In the genomic region with DNA sequence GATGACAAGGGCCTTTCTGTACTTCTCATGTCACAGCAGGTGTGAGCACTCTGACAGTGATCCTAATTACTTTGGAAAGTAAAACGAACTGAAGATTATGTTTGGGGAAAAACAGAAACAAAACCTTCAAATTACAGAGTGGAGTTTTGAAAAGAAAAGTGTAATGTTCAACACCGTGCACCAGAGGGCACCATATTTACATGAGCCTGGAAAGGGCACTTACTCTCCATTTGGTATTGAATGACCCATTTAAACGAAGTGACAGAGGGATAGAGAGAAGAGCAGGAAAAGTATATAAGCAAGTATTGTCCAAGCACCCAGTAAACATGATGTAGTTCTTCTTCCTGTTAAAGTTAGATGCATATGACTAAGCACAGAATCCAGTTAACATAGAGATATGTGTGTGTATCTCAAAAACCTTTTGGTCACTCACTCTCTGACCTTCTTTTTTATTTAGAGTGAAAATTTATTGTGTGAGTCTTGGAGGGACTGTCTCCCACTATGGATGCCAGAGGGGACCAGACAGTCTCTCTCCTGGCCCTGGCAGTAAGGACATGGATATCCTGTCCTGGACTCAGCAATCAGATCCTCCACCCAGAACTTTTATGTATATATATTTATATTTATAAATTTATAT, we compare ENCODE assay signal across 9 cellular contexts. TPM values are rescaled to one million over a fixed set of nuclear protein-coding genes. Genes with fewer than 3 reads are reported as not detected.
DNase-seq lines count a peak whose midpoint lies in the region; ATAC-seq and TF ChIP-seq lines count a peak whose summit lies in the region.
"Had no signal": no experiment of that assay in that cellular context is flagged by ENCODE, and none has a peak within 500 bp of the region (broad histone marks: within the 10 kb centered on the region; RNA-seq: fewer than 3 reads in every experiment).

No MANE protein-coding gene starts in this region.

- H3K9me3 Mint-ChIP-seq in osteocyte (ENCODE audit: unreplicated experiment), result no peaks in the 10 kb centered on the region
- H3K9me3 Mint-ChIP-seq: stimulated activated naive CD8-positive, alpha-beta T cell treated with anti-CD3 and anti-CD28 coated beads, Interleukin-15, Interleukin-2, amounts not matched to agents 100 ng/mL and 50 ng/mL, for 24 hours had no signal

- no peaks in the 10 kb centered on the region for H3K4me1 Mint-ChIP-seq in osteocyte (ENCODE audit: unreplicated experiment)

- no peaks in the 10 kb centered on the region for H3K9me2 ChIP-seq in SU-DHL-6 (replicated peaks; ENCODE audit: insufficient read depth, low read length)

- no peaks in the 10 kb centered on the region for H3K36me3 Mint-ChIP-seq in osteocyte (ENCODE audit: unreplicated experiment)

- no peak overlapping the region for H3K4me3 Mint-ChIP-seq in osteocyte (ENCODE audit: unreplicated experiment)
- H3K4me3 Mint-ChIP-seq: stimulated activated naive CD8-positive, alpha-beta T cell treated with anti-CD3 and anti-CD28 coated beads, Interleukin-15, Interleukin-2, amounts not matched to agents 100 ng/mL and 50 ng/mL, for 24 hours had no signal

- peak; percentile 56 for TF ChIP-seq CTCF in SU-DHL-6 (IDR thresholded peaks at IDR 0.05; ENCODE audit: insufficient read depth, low read length, poor library complexity, severe bottlenecking)
- peak; percentile 70 for TF ChIP-seq CTCF in osteocyte (IDR thresholded peaks at IDR 0.05)

- no peak for ATAC-seq in HG03469 (IDR thresholded peaks at IDR 0.05; ENCODE audit: unreplicated experiment)

- no peaks in the 10 kb centered on the region for H3F3A ChIP-seq in SU-DHL-6 (ENCODE audit: insufficient read depth)

- H3K4me2 ChIP-seq in SU-DHL-6 (ENCODE audit: low read depth, low read length, poor library complexity, severe bottlenecking), result peak overlapping the region; percentile 35

- peaks cover 8% of the 10 kb centered on the region for H3K27me3 Mint-ChIP-seq in osteocyte (ENCODE audit: unreplicated experiment)
- H3K27me3 Mint-ChIP-seq: stimulated activated naive CD8-positive, alpha-beta T cell treated with anti-CD3 and anti-CD28 coated beads, Interleukin-15, Interleukin-2, amounts not matched to agents 100 ng/mL and 50 ng/mL, for 24 hours had no signal

- no peaks in the 10 kb centered on the region for H3K36me3 ChIP-seq in H7 (replicated peaks; ENCODE audit: control insufficient read depth, insufficient read depth, low read length)
- H3K36me3 ChIP-seq in SU-DHL-6 (ENCODE audit: low read length), result no peaks in the 10 kb centered on the region

- H3K9ac ChIP-seq in SU-DHL-6 (ENCODE audit: low read length), result no peak overlapping the region

- no peak overlapping the region for H3K4me3 ChIP-seq in H7 (ENCODE audit: insufficient read depth, low read depth, low read length)
- no peak overlapping the region for H3K4me3 ChIP-seq in SU-DHL-6 (ENCODE audit: insufficient read depth, low read length, poor library complexity, severe bottlenecking)

- H3K27me3 ChIP-seq in H7 (ENCODE audit: control insufficient read depth, insufficient read depth, low read length), result no peaks in the 10 kb centered on the region; the same call in 1 of the 2 replicates
- H3K27me3 ChIP-seq in SU-DHL-6 (ENCODE audit: low read length), result no peaks in the 10 kb centered on the region

- H3K27ac Mint-ChIP-seq in osteocyte (ENCODE audit: unreplicated experiment), result no peak overlapping the region
- H3K27ac Mint-ChIP-seq: stimulated activated naive CD8-positive, alpha-beta T cell treated with anti-CD3 and anti-CD28 coated beads, Interleukin-15, Interleukin-2, amounts not matched to agents 100 ng/mL and 50 ng/mL, for 24 hours had no signal

- no peaks in the 10 kb centered on the region for H3K79me2 ChIP-seq in SU-DHL-6 (ENCODE audit: insufficient read depth, low read length)

- no peaks in the 10 kb centered on the region for H4K20me1 ChIP-seq in SU-DHL-6 (ENCODE audit: low read depth, low read length)

- H2AFZ ChIP-seq in SU-DHL-6 (ENCODE audit: low read depth, low read length, severe bottlenecking), result peak overlapping the region; percentile 25

- no peaks in the 10 kb centered on the region for H3K9me3 ChIP-seq in SU-DHL-6 (ENCODE audit: insufficient read depth, low read length)

- peak; percentile 5 to 10 for DNase-seq in activated CD4-positive, alpha-beta T cell treated with anti-CD3 and anti-CD28 coated beads for 4 hours
- DNase-seq in activated CD4-positive, alpha-beta T cell treated with anti-CD3 and anti-CD28 coated beads for 1 hour, result no peak
- DNase-seq in H7 (peak; percentile 66), NCI-H1694 treated with DMSO at 0.1 percent for 48 hours (lab: John Stamatoyannopoulos, UW) (peak; percentile 72), fibroblast of gingiva (ENCODE audit: low read depth) (peak; percentile 41), osteocyte (ENCODE audit: extremely low spot score, unreplicated experiment) (no peak)

- no peak overlapping the region for H3K27ac ChIP-seq in SU-DHL-6 (ENCODE audit: low read depth, low read length)

RNA-seq across cellular contexts. Expression of gene RGSL1, which starts 3.8 kb away (rescaled TPM):
- total RNA-seq in H7 (2014; rRNA removed; shearing (Covaris generic)), result not detected in 2 replicates
- not detected in 2 replicates for total RNA-seq in osteocyte

RNA-seq across cellular contexts. Expression of gene TEDDM1, which starts 45.7 kb away (rescaled TPM):
- total RNA-seq in H7 (2014; rRNA removed; shearing (Covaris generic)), result not detected in 2 replicates
- not detected in 2 replicates for total RNA-seq in osteocyte

RNA-seq across cellular contexts. Expression of gene GLUL, which starts 54.6 kb away (rescaled TPM):
- 381 and 422 TPM in 2 replicates for total RNA-seq in H7 (2014; rRNA removed; shearing (Covaris generic))
- 253 and 267 TPM in 2 replicates for total RNA-seq in osteocyte

Comparison
In these comparisons a context has a peak if more than half of its experiments do, and no peak if none do; other contexts are left out.
1. DNase-seq: peak in activated CD4-positive, alpha-beta T cell treated with anti-CD3 and anti-CD28 coated beads for 4 hours (2 of 2), H7 (single experiment), NCI-H1694 treated with DMSO at 0.1 percent for 48 hours (single experiment) and fibroblast of gingiva (single experiment); none in activated CD4-positive, alpha-beta T cell treated with anti-CD3 and anti-CD28 coated beads for 1 hour (single experiment) and osteocyte (single experiment).